Comparison of ENCODE assay signal across 27 cellular contexts in genomic region chr18:27621236-27621890, GRCh38.
"Had no signal": no experiment of that assay in that cellular context is flagged by ENCODE, and none has a peak within 500 bp of the region (broad histone marks: within the 10 kb centered on the region; RNA-seq: fewer than 3 reads in every experiment).

No MANE protein-coding gene starts in this region.

- ATAC-seq: activated CD4-positive, alpha-beta T cell treated with anti-CD3 and anti-CD28 coated beads for 36 hours; activated CD8-positive, alpha-beta memory T cell treated with anti-CD3 and anti-CD28 coated beads, Interleukin-2, amount 10 ng/mL, durations not matched to agents 7 days and 5 days; activated CD8-positive, alpha-beta T cell treated with anti-CD3 and anti-CD28 coated beads, Interleukin-2, amount 10 ng/mL, durations not matched to agents 7 days and 5 days; activated naive CD8-positive, alpha-beta T cell treated with anti-CD3 and anti-CD28 coated beads, Interleukin-2, amount 50 U/mL, for 24 hours; foreskin keratinocyte; gastrocnemius medialis; heart left ventricle; T-helper 17 cell had no signal

- H3K36me3 ChIP-seq: ascending aorta, esophagus muscularis mucosa, gastrocnemius medialis, heart left ventricle had no signal

- H3K4me3 ChIP-seq: ascending aorta, coronary artery, dorsolateral prefrontal cortex, esophagus muscularis mucosa, gastrocnemius medialis, heart left ventricle had no signal

- H3K27me3 ChIP-seq: ascending aorta, dorsolateral prefrontal cortex, esophagus muscularis mucosa, foreskin keratinocyte, gastrocnemius medialis, heart left ventricle had no signal

- H3K27ac ChIP-seq: ascending aorta, coronary artery, dorsolateral prefrontal cortex, esophagus muscularis mucosa, foreskin keratinocyte, gastrocnemius medialis, heart left ventricle had no signal

- H3K4me1 ChIP-seq: ascending aorta, foreskin keratinocyte, gastrocnemius medialis had no signal

- DNase-seq: activated CD4-positive, alpha-beta memory T cell treated with anti-CD3 and anti-CD28 coated beads for 36 hours; activated CD4-positive, alpha-beta T cell treated with anti-CD3 and anti-CD28 coated beads for 36 hours; activated CD4-positive, alpha-beta T cell treated with anti-CD3 and anti-CD28 coated beads, Interleukin-2, amount 10 ng/mL, durations not matched to agents 24 days and 14 days; activated CD4-positive, CD25-positive, alpha-beta regulatory T cell; activated CD4-positive, CD25-positive, alpha-beta regulatory T cell treated with anti-CD3 and anti-CD28 coated beads, Interleukin-2, amount 50 U/mL, for 72 hours; activated CD8-positive, alpha-beta memory T cell treated with anti-CD3 and anti-CD28 coated beads, Interleukin-2, amount 10 ng/mL, durations not matched to agents 7 days and 5 days; activated CD8-positive, alpha-beta memory T cell treated with anti-CD3 and anti-CD28 coated beads, Interleukin-2, amount 50 U/mL, for 4 hours; activated CD8-positive, alpha-beta T cell treated with anti-CD3 and anti-CD28 coated beads, Interleukin-2, amount 10 ng/mL, durations not matched to agents 7 days and 5 days; activated effector memory CD4-positive, alpha-beta T cell treated with anti-CD3 and anti-CD28 coated beads, Interleukin-2, amount 50 U/mL, for 16 hours; activated naive CD4-positive, alpha-beta T cell treated with anti-CD3 and anti-CD28 coated beads for 36 hours; activated naive CD8-positive, alpha-beta T cell treated with anti-CD3 and anti-CD28 coated beads for 36 hours; activated naive CD8-positive, alpha-beta T cell treated with anti-CD3 and anti-CD28 coated beads, Interleukin-2, amount 50 U/mL, for 24 hours; activated T-cell treated with anti-CD3 and anti-CD28 coated beads, Interleukin-2, amount 50 U/mL, for 1 hour; activated T-cell treated with anti-CD3 and anti-CD28 coated beads, Interleukin-2, amount 50 U/mL, for 48 hours; dorsolateral prefrontal cortex; effector memory CD4-positive, alpha-beta T cell; endodermal cell; foreskin keratinocyte; gastrocnemius medialis; glutamatergic neuron; heart left ventricle; T-helper 1 cell; T-helper 17 cell; T1000 had no signal

- H3K9me3 ChIP-seq: ascending aorta, esophagus muscularis mucosa, gastrocnemius medialis, heart left ventricle had no signal
